ENCODE assay signal across 22 cellular contexts in genomic region chr11:93766504-93766903, GRCh38.
"Had no signal": no experiment of that assay in that cellular context is flagged by ENCODE, and none has a peak within 500 bp of the region (broad histone marks: within the 10 kb centered on the region; RNA-seq: fewer than 3 reads in every experiment).

No MANE protein-coding gene starts in this region.

- H3K4me3 ChIP-seq: Peyer's patch, SJCRH30 had no signal

- H3K27ac ChIP-seq: HL-60, Peyer's patch, SJCRH30 had no signal

- H3K4me1 ChIP-seq: Peyer's patch, SJCRH30 had no signal

- H3K27me3 ChIP-seq: Peyer's patch, SJCRH30 had no signal

- H3K9me3 ChIP-seq: Peyer's patch, SJCRH30 had no signal

- ATAC-seq: Right ventricle myocardium inferior, SK-N-SH treated with all-trans-retinoic acid at 6 μM for 48 hours had no signal

- DNase-seq: KBM-7, MV-4-11, NCI-H1048, NCI-H1105, NCI-H1417, NCI-H1436 treated with DMSO at 0.1 percent for 48 hours, NCI-H1694, NCI-H187 treated with DMSO at 0.1 percent for 48 hours, NCI-H2081, NCI-H2107, NCI-H226, NCI-H446, NCI-H510A, NCI-H524 treated with DMSO at 0.1 percent for 48 hours, NCI-H69, NCI-H774, Peyer's patch, SHP77 treated with DMSO at 0.1 percent for 48 hours, SJCRH30 had no signal

- H3K36me3 ChIP-seq: SJCRH30 had no signal
